In the genomic region with DNA sequence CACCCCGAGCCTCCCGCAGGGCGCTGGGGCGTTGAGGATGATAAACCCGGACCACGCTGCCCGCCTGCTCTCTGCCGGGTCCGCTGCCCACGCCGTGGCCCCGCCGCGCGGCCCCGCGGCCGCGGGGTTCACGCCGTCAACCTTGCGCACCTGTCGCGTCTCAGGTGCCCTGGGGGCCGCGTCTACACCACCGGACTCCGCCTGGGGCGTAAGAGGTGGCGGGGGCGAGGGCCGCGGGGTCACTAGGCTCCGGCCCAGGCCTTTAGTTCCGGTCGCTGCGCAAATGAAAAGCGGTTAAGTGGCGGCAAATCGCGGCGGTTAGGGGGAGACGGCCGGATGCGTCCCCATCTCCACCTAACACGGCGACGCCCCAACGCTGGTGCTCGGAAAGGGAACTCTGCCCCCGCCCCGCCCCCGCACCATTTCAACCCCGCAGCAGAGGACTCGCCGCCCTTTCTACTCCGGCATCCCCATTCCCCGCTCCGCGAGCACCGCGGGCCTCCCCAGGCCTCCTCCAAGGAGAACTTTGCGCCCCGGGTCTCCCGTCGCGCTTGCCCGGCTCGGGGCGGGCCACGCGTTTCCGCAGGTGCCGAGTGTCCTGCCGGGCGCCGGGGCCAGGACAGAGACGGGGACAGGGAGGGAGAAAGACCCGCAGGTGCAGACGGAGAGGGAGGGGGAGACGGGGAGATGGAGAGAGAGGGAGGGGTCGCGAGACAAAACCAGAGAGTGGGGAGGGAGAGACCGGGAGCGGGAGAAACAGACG, we compare ENCODE assay signal across 26 cellular contexts. TPM values are rescaled to one million over a fixed set of nuclear protein-coding genes. Genes with fewer than 3 reads are reported as not detected.
DNase-seq lines count a peak whose midpoint lies in the region; ATAC-seq, FAIRE-seq and TF ChIP-seq lines count a peak whose summit lies in the region.
"Had no signal": no experiment of that assay in that cellular context is flagged by ENCODE, and none has a peak within 500 bp of the region (broad histone marks: within the 10 kb centered on the region; RNA-seq: fewer than 3 reads in every experiment).

No MANE protein-coding gene starts in this region.

- no TSS peak for BruUV-seq in IMR-90 (replicated peaks; lab: Mats Ljungman, UMichigan)

- H2BK5ac ChIP-seq in IMR-90 (ENCODE audit: low read depth, low read length, poor library complexity, severe bottlenecking) (no peak overlapping the region), H1 (ENCODE audit: low read depth, low read length) (no peak overlapping the region), trophoblast cell (ENCODE audit: low read depth, low read length, poor library complexity) (no peak overlapping the region)

- intact Hi-C loops in IMR-90 (cut with micrococcal nuclease), result no loop called here

- no peaks in the 10 kb centered on the region for H3K79me2 ChIP-seq in H1 (ENCODE audit: control insufficient read depth in 1 of 2, insufficient read depth in 2 of 2, low read length in 2 of 2)
- no peaks in the 10 kb centered on the region for H3K79me2 ChIP-seq in trophoblast cell (ENCODE audit: control insufficient read depth, insufficient read depth, low read length, poor library complexity)

- no peaks in the 10 kb centered on the region; the same call in 1 of the 2 replicates for H3K23me2 ChIP-seq in H1 (ENCODE audit: low read depth, low read length)

- H2BK12ac ChIP-seq in H1 (ENCODE audit: low read depth, low read length), result 0 out of 2 replicates have a peak overlapping the region, but pooled peaks have one; percentile 84
- no peak overlapping the region for H2BK12ac ChIP-seq in trophoblast cell (ENCODE audit: low read length)

- peaks cover 3% of the 10 kb centered on the region for H3K36me3 Mint-ChIP-seq in activated CD4-positive, alpha-beta T cell treated with anti-CD3 and anti-CD28 coated beads, Interleukin-2, amount 10 ng/mL, durations not matched to agents 7 days and 5 days (ENCODE audit: low read depth)
- peaks cover 7% of the 10 kb centered on the region for H3K36me3 Mint-ChIP-seq in progenitor cell of endocrine pancreas (ENCODE audit: insufficient read depth)

- DNase-seq in activated CD4-positive, alpha-beta T cell treated with anti-CD3 and anti-CD28 coated beads, Interleukin-2, amount 10 ng/mL, durations not matched to agents 7 days and 5 days, result no peak
- DNase-seq in activated CD4-positive, alpha-beta T cell treated with anti-CD3 and anti-CD28 coated beads for 48 hours, result no peak
- DNase-seq in IMR-90, result no peak
- DNase-seq in H1 (ENCODE audit: low read depth in 1 of 2, low spot score in 2 of 2), result no peak
- no peak for DNase-seq in progenitor cell of endocrine pancreas (ENCODE audit: low spot score, unreplicated experiment)
- DNase-seq in DMS79 treated with DMSO at 0.1 percent for 48 hours (lab: John Stamatoyannopoulos, UW), result no peak
- DNase-seq in trophoblast cell, result no peak
- DNase-seq: amniotic stem cell; C1 segment of cervical spinal cord; cortex of kidney; HCEC 1CT; Karpas-422; NCI-H187; NCI-H226; spleen; stimulated activated CD4-positive, alpha-beta T cell treated with anti-CD3 and anti-CD28 coated beads, Interleukin-4, amount 100 ng/mL, for 1 hour; stimulated activated naive CD8-positive, alpha-beta T cell treated with anti-CD3 and anti-CD28 coated beads, Interleukin-15, Interleukin-2, amounts not matched to agents 100 U/mL and 50 U/mL, for 24 hours; tibial artery had no signal

- H3K9me3 Mint-ChIP-seq in activated CD4-positive, alpha-beta T cell treated with anti-CD3 and anti-CD28 coated beads, Interleukin-2, amount 10 ng/mL, durations not matched to agents 7 days and 5 days, result no peaks in the 10 kb centered on the region
- H3K9me3 Mint-ChIP-seq in progenitor cell of endocrine pancreas (ENCODE audit: low read depth), result no peaks in the 10 kb centered on the region

- WGBS in IMR-90 (ENCODE audit: extremely low coverage in 2 of 2, insufficient read length in 1 of 2), 2 experiments, result 3% methylated on average over 17 of the region's 86 CpGs; no CpG with 5 or more reads in 1 of the 2 experiments
- 5% methylated on average over 49 of the region's 86 CpGs; no CpG with 5 or more reads in 1 of the 2 experiments for WGBS in H1 (ENCODE audit: extremely low coverage in 1 of 2, insufficient coverage in 1 of 2, insufficient read length in 1 of 2, insufficient replicate concordance in 2 of 2, low coverage in 1 of 2, low lambda C conversion rate in 2 of 2, missing lambda C conversion rate in 1 of 2), 2 experiments
- WGBS in trophoblast cell (ENCODE audit: extremely low coverage, insufficient coverage, insufficient read length), result no CpG with 5 or more reads among the region's 86 CpGs

- H4K5ac ChIP-seq in IMR-90 (ENCODE audit: low read depth, low read length), result no peak overlapping the region
- H4K5ac ChIP-seq in H1 (ENCODE audit: insufficient read length, low read depth, low read length), result no peak overlapping the region

- H3K27me3 ChIP-seq in IMR-90 (ENCODE audit: control insufficient read depth, insufficient read depth, low read length) (peaks cover 84% of the 10 kb centered on the region), H1 (replicated peaks in 1 of 4; ENCODE audit: control insufficient read depth in 3 of 4, extremely low read depth in 1 of 4, insufficient read depth in 3 of 4, low read length in 3 of 4) (peaks cover 98 to 99% (median 99%) of the 10 kb centered on the region in 4 experiments), trophoblast cell (ENCODE audit: insufficient read depth, low read length) (peaks cover 93% of the 10 kb centered on the region)

- no peak for TF ChIP-seq POLR2A in IMR-90 (IDR thresholded peaks at IDR 0.05; ENCODE audit: low read depth, low read length)
- no peak for TF ChIP-seq POLR2A in H1 (IDR thresholded peaks at IDR 0.05; ENCODE audit: control extremely low read depth in 1 of 2, low read depth in 2 of 2, low read length in 2 of 2)

- H3K4me2 ChIP-seq in IMR-90 (ENCODE audit: low read depth, low read length) (no peak overlapping the region), H1 (ENCODE audit: insufficient read depth in 1 of 2, low read depth in 2 of 2, low read length in 2 of 2) (peak overlapping the region; percentile 33 to 53), trophoblast cell (ENCODE audit: low read length) (no peak overlapping the region)

- CTCF ChIA-PET in activated CD4-positive, alpha-beta T cell treated with anti-CD3 and anti-CD28 coated beads, Interleukin-2, amount 10 ng/mL, durations not matched to agents 7 days and 5 days (lab: Charles Lee), result no interaction called here
- CTCF ChIA-PET in IMR-90 (lab: Yijun Ruan, JAX), result no interaction called here
- CTCF ChIA-PET in H1 (lab: Charles Lee; ENCODE audit: partially characterized antibody), result no interaction called here

- peaks cover 53% of the 10 kb centered on the region for H3K27me3 Mint-ChIP-seq in activated CD4-positive, alpha-beta T cell treated with anti-CD3 and anti-CD28 coated beads, Interleukin-2, amount 10 ng/mL, durations not matched to agents 7 days and 5 days
- H3K27me3 Mint-ChIP-seq in progenitor cell of endocrine pancreas, result peaks cover 26% of the 10 kb centered on the region

- no peaks in the 10 kb centered on the region for H3K9me1 ChIP-seq in IMR-90 (ENCODE audit: insufficient read depth, low read length)

- in situ Hi-C loops in IMR-90 (cut with MboI; ENCODE audit: low sequenced_read_pairs), result no loop called here

- H2BK15ac ChIP-seq in IMR-90 (ENCODE audit: low read depth, low read length) (no peak overlapping the region), H1 (ENCODE audit: low read length) (peak overlapping the region; percentile 72; the same call in 1 of the 2 replicates)

- TF ChIP-seq RAD21 in IMR-90 (IDR thresholded peaks at IDR 0.05; ENCODE audit: low read length) (no peak), H1 (IDR thresholded peaks at IDR 0.05 in 1 of 2, conservative IDR thresholded peaks at IDR 0.05 in 1 of 2; ENCODE audit: low read depth in 2 of 2, low read length in 2 of 2) (no peak)

- peak overlapping the region; percentile 39 for H2AFZ ChIP-seq in IMR-90 (replicated peaks; ENCODE audit: low read length, poor library complexity)
- H2AFZ ChIP-seq in H1 (ENCODE audit: low read length), result no peak overlapping the region
- H2AFZ ChIP-seq in trophoblast cell (ENCODE audit: insufficient read depth, low read length, poor library complexity), result no peak overlapping the region

- FAIRE-seq in H1 (lab: Jason Lieb, UNC), result no peak
- FAIRE-seq: A204.1, bronchial epithelial cell had no signal

- H3K27ac ChIP-seq in IMR-90 (ENCODE audit: insufficient read depth, low read length) (no peak overlapping the region), H1 (ENCODE audit: low read depth, low read length) (no peak overlapping the region), trophoblast cell (ENCODE audit: low read depth, low read length) (no peak overlapping the region)
- H3K27ac ChIP-seq: SJSA1, spleen, tibial artery had no signal

- H3K4me3 ChIP-seq in IMR-90 (ENCODE audit: insufficient read depth, low read depth, low read length) (no peak overlapping the region), H1 (ENCODE audit: extremely low read depth in 1 of 4, insufficient read depth in 2 of 4, low read depth in 3 of 4, low read length in 4 of 4) (peak overlapping the region in 1 of 4 experiments; percentile 47; a peak in 2 of 8 replicates), trophoblast cell (ENCODE audit: low read depth, low read length) (no peak overlapping the region)
- H3K4me3 ChIP-seq: SJSA1, tibial artery had no signal

- H3K9me3 ChIP-seq in IMR-90 (ENCODE audit: control insufficient read depth, insufficient read depth, low read length) (no peaks in the 10 kb centered on the region), H1 (ENCODE audit: insufficient read depth in 2 of 2, low read depth in 1 of 2, low read length in 1 of 2) (no peaks in the 10 kb centered on the region), trophoblast cell (ENCODE audit: insufficient read depth, low read depth, low read length) (peaks cover 13% of the 10 kb centered on the region)
- H3K9me3 ChIP-seq: SJSA1, spleen, tibial artery had no signal

- H3K18ac ChIP-seq in IMR-90 (ENCODE audit: low read depth, low read length), result no peak overlapping the region
- H3K18ac ChIP-seq in H1 (ENCODE audit: extremely low read depth, low read length), result no peak overlapping the region
- no peak overlapping the region for H3K18ac ChIP-seq in trophoblast cell (ENCODE audit: low read length)

- H4K12ac ChIP-seq in trophoblast cell (ENCODE audit: low read depth, low read length), result no peak overlapping the region

- H3K56ac ChIP-seq in IMR-90 (ENCODE audit: extremely low read depth, insufficient read depth, low read length), result no peak overlapping the region
- no peak overlapping the region for H3K56ac ChIP-seq in H1 (replicated peaks; ENCODE audit: insufficient read length, low read depth, low read length)

- H3K14ac ChIP-seq in IMR-90 (replicated peaks; ENCODE audit: low read depth, low read length) (no peak overlapping the region), H1 (ENCODE audit: insufficient read length) (no peak overlapping the region), trophoblast cell (ENCODE audit: low read length) (no peak overlapping the region)

- H2AK9ac ChIP-seq in IMR-90 (replicated peaks; ENCODE audit: low read depth, low read length, poor library complexity), result no peak overlapping the region

- H4K8ac ChIP-seq in IMR-90 (ENCODE audit: low read depth in 2 of 2, low read length in 2 of 2) (no peak overlapping the region), H1 (ENCODE audit: extremely low read depth, insufficient read depth, low read length) (no peak overlapping the region), trophoblast cell (ENCODE audit: low read depth, low read length) (no peak overlapping the region)

- H3K36me3 ChIP-seq in IMR-90 (ENCODE audit: control insufficient read depth, insufficient read depth, low read length) (no peaks in the 10 kb centered on the region), H1 (ENCODE audit: control insufficient read depth in 2 of 4, insufficient read depth in 4 of 4, low read length in 3 of 4) (peaks cover 0 to 24% (median 0%) of the 10 kb centered on the region in 4 experiments; a peak in 1 of 8 replicates), trophoblast cell (ENCODE audit: control insufficient read depth in 1 of 2, insufficient read depth in 2 of 2, low read length in 2 of 2) (no peaks in the 10 kb centered on the region)
- H3K36me3 ChIP-seq: SJSA1, spleen, tibial artery had no signal

- ATAC-seq in IMR-90 (ENCODE audit: low read depth), result no peak
- ATAC-seq in HG03469 (IDR thresholded peaks at IDR 0.05; ENCODE audit: unreplicated experiment), result no peak
- ATAC-seq: stimulated activated naive CD8-positive, alpha-beta T cell treated with anti-CD3 and anti-CD28 coated beads, Interleukin-15, Interleukin-2, amounts not matched to agents 100 U/mL and 50 U/mL, for 24 hours had no signal

- H4K91ac ChIP-seq in IMR-90 (ENCODE audit: insufficient read depth, low read depth, low read length) (no peak overlapping the region), H1 (replicated peaks; ENCODE audit: insufficient read length, low read length) (no peak overlapping the region), trophoblast cell (ENCODE audit: low read depth, low read length) (no peak overlapping the region)

- no peak for TF ChIP-seq EP300 in H1 (IDR thresholded peaks at IDR 0.05; ENCODE audit: borderline replicate concordance in 1 of 2, low read depth in 2 of 2, low read length in 2 of 2)

- H4K20me1 ChIP-seq in IMR-90 (ENCODE audit: insufficient read depth, low read length) (peaks cover 6% of the 10 kb centered on the region; the same call in 1 of the 2 replicates), H1 (replicated peaks in 1 of 2; ENCODE audit: control insufficient read depth in 1 of 2, insufficient read depth in 2 of 2, low read length in 2 of 2) (peaks cover 14 to 32% of the 10 kb centered on the region in 2 experiments)

- H3K9ac ChIP-seq in IMR-90 (ENCODE audit: low read depth, low read length) (no peak overlapping the region), H1 (replicated peaks in 1 of 4; ENCODE audit: extremely low read depth in 1 of 4, low read depth in 3 of 4, low read length in 3 of 4) (no peak overlapping the region), trophoblast cell (ENCODE audit: low read length) (no peak overlapping the region)

- H3K23ac ChIP-seq in IMR-90 (ENCODE audit: low read depth, low read length), result no peak overlapping the region
- H3K23ac ChIP-seq in H1 (ENCODE audit: insufficient read length), result no peak overlapping the region
- H3K23ac ChIP-seq in trophoblast cell (ENCODE audit: low read length), result no peak overlapping the region

- TF ChIP-seq CTCF in IMR-90 (conservative IDR thresholded peaks at IDR 0.05; ENCODE audit: low read depth, low read length) (no peak), H1 (IDR thresholded peaks at IDR 0.05; ENCODE audit: control extremely low read depth in 1 of 3, insufficient read depth in 1 of 3, low read depth in 1 of 3, low read length in 3 of 3) (no peak), progenitor cell of endocrine pancreas (IDR thresholded peaks at IDR 0.05; ENCODE audit: unreplicated experiment) (no peak)

- H3K4ac ChIP-seq in IMR-90 (ENCODE audit: low read depth, low read length), result no peak overlapping the region
- H3K4ac ChIP-seq in H1 (replicated peaks; ENCODE audit: insufficient read length, low read depth, low read length), result no peak overlapping the region
- no peak overlapping the region for H3K4ac ChIP-seq in trophoblast cell (ENCODE audit: low read depth, low read length)

- no peak overlapping the region for H3K27ac Mint-ChIP-seq in activated CD4-positive, alpha-beta T cell treated with anti-CD3 and anti-CD28 coated beads, Interleukin-2, amount 10 ng/mL, durations not matched to agents 7 days and 5 days
- no peak overlapping the region for H3K27ac Mint-ChIP-seq in progenitor cell of endocrine pancreas

- H2AK5ac ChIP-seq in IMR-90 (ENCODE audit: low read depth, low read length), result no peak overlapping the region
- no peak overlapping the region for H2AK5ac ChIP-seq in H1 (ENCODE audit: low read depth, low read length)
- H2AK5ac ChIP-seq in trophoblast cell (ENCODE audit: low read length), result no peak overlapping the region

- H3K4me1 ChIP-seq in IMR-90 (ENCODE audit: control insufficient read depth, insufficient read depth, low read length) (no peaks in the 10 kb centered on the region), H1 (replicated peaks in 1 of 4; ENCODE audit: control insufficient read depth in 3 of 4, insufficient read depth in 4 of 4, low read length in 3 of 4) (peaks cover 0 to 34% (median 14%) of the 10 kb centered on the region in 4 experiments; a peak in 6 of 7 replicates), trophoblast cell (ENCODE audit: control insufficient read depth in 1 of 2, insufficient read depth in 2 of 2, low read length in 2 of 2) (no peaks in the 10 kb centered on the region)
- H3K4me1 ChIP-seq: SJSA1 had no signal

- H2BK120ac ChIP-seq in IMR-90 (ENCODE audit: low read depth, low read length) (no peak overlapping the region), H1 (replicated peaks; ENCODE audit: low read depth, low read length) (no peak overlapping the region), trophoblast cell (ENCODE audit: insufficient read depth, low read length, poor library complexity) (no peak overlapping the region)

- POLR2A ChIA-PET in activated CD4-positive, alpha-beta T cell treated with anti-CD3 and anti-CD28 coated beads, Interleukin-2, amount 10 ng/mL, durations not matched to agents 7 days and 5 days (lab: Charles Lee), result no interaction called here
- POLR2A ChIA-PET in IMR-90 (lab: Charles Lee; ENCODE audit: unreplicated experiment) (no interaction called here), H1 (lab: Charles Lee; ENCODE audit: partially characterized antibody) (interaction anchor here (4.7 kb wide), 1 partner anchor 11 kb away, joined by 19 read pairs; no protein-coding TSS in a partner anchor)

- H3K79me1 ChIP-seq in IMR-90 (ENCODE audit: low read depth in 1 of 2, low read length in 2 of 2) (no peaks in the 10 kb centered on the region), H1 (ENCODE audit: low read depth, low read length) (no peaks in the 10 kb centered on the region), trophoblast cell (ENCODE audit: low read length) (no peaks in the 10 kb centered on the region)

- dilution Hi-C loops in IMR-90 (cut with HindIII; ENCODE audit: low sequenced_read_pairs, unreplicated experiment), result no loop called here

- H3K4me3 Mint-ChIP-seq in activated CD4-positive, alpha-beta T cell treated with anti-CD3 and anti-CD28 coated beads, Interleukin-2, amount 10 ng/mL, durations not matched to agents 7 days and 5 days, result peak overlapping the region; percentile 32
- peak overlapping the region; percentile 68 for H3K4me3 Mint-ChIP-seq in progenitor cell of endocrine pancreas (ENCODE audit: low read depth)

- H3K4me1 Mint-ChIP-seq in activated CD4-positive, alpha-beta T cell treated with anti-CD3 and anti-CD28 coated beads, Interleukin-2, amount 10 ng/mL, durations not matched to agents 7 days and 5 days, result peaks cover 5% of the 10 kb centered on the region
- peaks cover 17% of the 10 kb centered on the region for H3K4me1 Mint-ChIP-seq in progenitor cell of endocrine pancreas (ENCODE audit: low read depth)

- no peak overlapping the region for H2BK20ac ChIP-seq in IMR-90 (ENCODE audit: low read depth, low read length)
- H2BK20ac ChIP-seq in H1 (ENCODE audit: low read length), result no peak overlapping the region

RNA-seq across cellular contexts. Expression of gene ONECUT3, which starts 4.3 kb away (rescaled TPM):
- not detected for total RNA-seq in activated CD4-positive, alpha-beta T cell treated with anti-CD3 and anti-CD28 coated beads, Interleukin-2, amount 10 ng/mL, durations not matched to agents 7 days and 5 days
- total RNA-seq in IMR-90 (2012; rRNA removed) (not detected in 2 replicates), progenitor cell of endocrine pancreas (41.9 and 42.9 TPM in 2 replicates)
- polyA plus RNA-seq in IMR-90 (2012; rRNA removed) (not detected in 2 replicates), H1 (2011; rRNA removed) (not detected in 2 replicates)
- polyA plus RNA-seq in IMR-90 (2012; cell fraction: cytosol; rRNA removed), result not detected in 2 replicates
- not detected in 2 replicates for polyA plus RNA-seq in IMR-90 (2012; cell fraction: nucleus; rRNA removed; ENCODE audit: low replicate concordance)
- total RNA-seq in H1 (2021; fragmentation: NEBNext Ultra II Directional; extraction: Animal tissue kit (Norgen Biotek cat#: 25700)), result not detected in 2 replicates
- polyA plus RNA-seq in H1 (2011; cell fraction: cytosol; rRNA removed), result not detected
- not detected for polyA plus RNA-seq in H1 (2011; cell fraction: nucleus; rRNA removed)
- polyA plus RNA-seq in H1 (2012, experiment 1 of 2), result 0.04 TPM in 1 of 4 replicates, not detected in the others
- polyA plus RNA-seq in H1 (2012, experiment 2 of 2), result 0.01 TPM
- not detected for polyA plus RNA-seq in H1 (2013, experiment 1 of 2)
- polyA plus RNA-seq in H1 (2013, experiment 2 of 2), result not detected
- not detected in 2 replicates for polyA minus RNA-seq in H1 (2011; rRNA and poly(A)+ RNA removed)
- not detected for polyA minus RNA-seq in H1 (2011; cell fraction: cytosol; rRNA and poly(A)+ RNA removed)
- polyA minus RNA-seq in H1 (2011; cell fraction: nucleus; rRNA and poly(A)+ RNA removed), result not detected
- not detected in 2 replicates for polyA plus RNA-seq in trophoblast cell (2013)
- total RNA-seq: fibroblast of lung; lung microvascular endothelial cell; osteoblast; SJSA1; spleen; T-helper 1 cell treated with Interleukin-12 subunit alpha and Interleukin-12 subunit beta and Interleukin-4 antibody, amounts not matched to agents 30 ng/mL and 1 ng/mL, for 36 hours had no signal
- polyA plus RNA-seq: fibroblast of lung, spleen had no signal

RNA-seq across cellular contexts. Expression of gene ATP8B3, which starts 54.4 kb away (rescaled TPM):
- total RNA-seq in activated CD4-positive, alpha-beta T cell treated with anti-CD3 and anti-CD28 coated beads, Interleukin-2, amount 10 ng/mL, durations not matched to agents 7 days and 5 days, result 10 to 100 TPM; 22.2 to 28.8 TPM
- total RNA-seq in IMR-90 (2012; rRNA removed) (1.4 and 1.6 TPM in 2 replicates), progenitor cell of endocrine pancreas (3.7 and 4.1 TPM in 2 replicates)
- polyA plus RNA-seq in IMR-90 (2012; rRNA removed) (8.1 and 9.0 TPM in 2 replicates), H1 (2011; rRNA removed) (9.3 and 10.0 TPM in 2 replicates)
- 3.2 and 5.2 TPM in 2 replicates for polyA plus RNA-seq in IMR-90 (2012; cell fraction: cytosol; rRNA removed)
- polyA plus RNA-seq in IMR-90 (2012; cell fraction: nucleus; rRNA removed; ENCODE audit: low replicate concordance), result 28.0 and 38.9 TPM in 2 replicates
- 2.9 and 4.1 TPM in 2 replicates for total RNA-seq in H1 (2021; fragmentation: NEBNext Ultra II Directional; extraction: Animal tissue kit (Norgen Biotek cat#: 25700))
- 9.1 TPM for polyA plus RNA-seq in H1 (2011; cell fraction: cytosol; rRNA removed)
- polyA plus RNA-seq in H1 (2011; cell fraction: nucleus; rRNA removed), result 19.8 TPM
- 4.2 to 8.7 TPM (median 7.7 TPM) in 4 replicates for polyA plus RNA-seq in H1 (2012, experiment 1 of 2)
- polyA plus RNA-seq in H1 (2012, experiment 2 of 2), result 4.7 TPM
- polyA plus RNA-seq in H1 (2013, experiment 1 of 2), result 5.4 TPM
- 4.9 TPM for polyA plus RNA-seq in H1 (2013, experiment 2 of 2)
- 4.7 and 7.9 TPM in 2 replicates for polyA minus RNA-seq in H1 (2011; rRNA and poly(A)+ RNA removed)
- 5.4 TPM for polyA minus RNA-seq in H1 (2011; cell fraction: cytosol; rRNA and poly(A)+ RNA removed)
- polyA minus RNA-seq in H1 (2011; cell fraction: nucleus; rRNA and poly(A)+ RNA removed), result 5.2 TPM
- polyA plus RNA-seq in trophoblast cell (2013), result 0.94 and 0.97 TPM in 2 replicates

Comparison
In these comparisons a context has a peak if more than half of its experiments do, and no peak if none do; other contexts are left out.
1. H3K4me2 ChIP-seq: peak in H1 (2 of 2); none in IMR-90 (single experiment) and trophoblast cell (single experiment).
2. RNA of gene ONECUT3, which starts 4.3 kb away (total RNA-seq): 41.9 to 42.9 TPM in progenitor cell of endocrine pancreas; not detected in activated CD4-positive, alpha-beta T cell treated with anti-CD3 and anti-CD28 coated beads, Interleukin-2, amount 10 ng/mL, durations not matched to agents 7 days and 5 days, not detected in IMR-90 and not detected in H1; every median in the first group is over 10 times any median in the second.